ENCODE assay signal across 2 cellular contexts in the genomic region with DNA sequence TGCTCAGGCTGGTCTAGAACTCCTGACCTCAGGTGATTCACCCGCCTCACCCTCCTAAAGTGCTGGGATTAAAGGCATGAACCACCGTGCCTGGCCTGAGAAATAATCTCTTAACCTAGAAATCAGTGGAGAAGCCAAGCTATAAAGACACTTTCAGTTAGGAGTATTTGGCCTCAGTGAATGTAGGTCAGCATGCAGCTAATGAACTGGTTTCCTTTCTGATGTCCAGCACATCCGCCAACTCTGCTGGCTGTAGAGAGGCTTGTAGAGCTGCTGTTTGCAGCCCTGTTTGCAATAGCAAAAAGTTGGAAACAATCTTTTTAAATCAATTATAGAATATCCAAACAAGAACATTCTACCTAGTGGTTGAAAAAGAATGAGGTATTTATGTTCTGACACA.
TF ChIP-seq lines count a peak whose summit lies in the region.

No MANE protein-coding gene starts in this region.

TF ChIP-seq in liver, 16 proteins besides CTCF, POLR2A, EP300 and RAD21 (continued from another document):
- TF ChIP-seq, protein P1, sequence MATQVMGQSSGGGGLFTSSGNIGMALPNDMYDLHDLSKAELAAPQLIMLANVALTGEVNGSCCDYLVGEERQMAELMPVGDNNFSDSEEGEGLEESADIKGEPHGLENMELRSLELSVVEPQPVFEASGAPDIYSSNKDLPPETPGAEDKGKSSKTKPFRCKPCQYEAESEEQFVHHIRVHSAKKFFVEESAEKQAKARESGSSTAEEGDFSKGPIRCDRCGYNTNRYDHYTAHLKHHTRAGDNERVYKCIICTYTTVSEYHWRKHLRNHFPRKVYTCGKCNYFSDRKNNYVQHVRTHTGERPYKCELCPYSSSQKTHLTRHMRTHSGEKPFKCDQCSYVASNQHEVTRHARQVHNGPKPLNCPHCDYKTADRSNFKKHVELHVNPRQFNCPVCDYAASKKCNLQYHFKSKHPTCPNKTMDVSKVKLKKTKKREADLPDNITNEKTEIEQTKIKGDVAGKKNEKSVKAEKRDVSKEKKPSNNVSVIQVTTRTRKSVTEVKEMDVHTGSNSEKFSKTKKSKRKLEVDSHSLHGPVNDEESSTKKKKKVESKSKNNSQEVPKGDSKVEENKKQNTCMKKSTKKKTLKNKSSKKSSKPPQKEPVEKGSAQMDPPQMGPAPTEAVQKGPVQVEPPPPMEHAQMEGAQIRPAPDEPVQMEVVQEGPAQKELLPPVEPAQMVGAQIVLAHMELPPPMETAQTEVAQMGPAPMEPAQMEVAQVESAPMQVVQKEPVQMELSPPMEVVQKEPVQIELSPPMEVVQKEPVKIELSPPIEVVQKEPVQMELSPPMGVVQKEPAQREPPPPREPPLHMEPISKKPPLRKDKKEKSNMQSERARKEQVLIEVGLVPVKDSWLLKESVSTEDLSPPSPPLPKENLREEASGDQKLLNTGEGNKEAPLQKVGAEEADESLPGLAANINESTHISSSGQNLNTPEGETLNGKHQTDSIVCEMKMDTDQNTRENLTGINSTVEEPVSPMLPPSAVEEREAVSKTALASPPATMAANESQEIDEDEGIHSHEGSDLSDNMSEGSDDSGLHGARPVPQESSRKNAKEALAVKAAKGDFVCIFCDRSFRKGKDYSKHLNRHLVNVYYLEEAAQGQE (IDR thresholded peaks at IDR 0.05) = no peak
- peak; percentile 84 for TF ChIP-seq NR2F2 (IDR thresholded peaks at IDR 0.05)
- TF ChIP-seq FOXA2 (IDR thresholded peaks at IDR 0.05) = no peak
- TF ChIP-seq, protein P2, sequence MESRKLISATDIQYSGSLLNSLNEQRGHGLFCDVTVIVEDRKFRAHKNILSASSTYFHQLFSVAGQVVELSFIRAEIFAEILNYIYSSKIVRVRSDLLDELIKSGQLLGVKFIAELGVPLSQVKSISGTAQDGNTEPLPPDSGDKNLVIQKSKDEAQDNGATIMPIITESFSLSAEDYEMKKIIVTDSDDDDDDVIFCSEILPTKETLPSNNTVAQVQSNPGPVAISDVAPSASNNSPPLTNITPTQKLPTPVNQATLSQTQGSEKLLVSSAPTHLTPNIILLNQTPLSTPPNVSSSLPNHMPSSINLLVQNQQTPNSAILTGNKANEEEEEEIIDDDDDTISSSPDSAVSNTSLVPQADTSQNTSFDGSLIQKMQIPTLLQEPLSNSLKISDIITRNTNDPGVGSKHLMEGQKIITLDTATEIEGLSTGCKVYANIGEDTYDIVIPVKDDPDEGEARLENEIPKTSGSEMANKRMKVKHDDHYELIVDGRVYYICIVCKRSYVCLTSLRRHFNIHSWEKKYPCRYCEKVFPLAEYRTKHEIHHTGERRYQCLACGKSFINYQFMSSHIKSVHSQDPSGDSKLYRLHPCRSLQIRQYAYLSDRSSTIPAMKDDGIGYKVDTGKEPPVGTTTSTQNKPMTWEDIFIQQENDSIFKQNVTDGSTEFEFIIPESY (IDR thresholded peaks at IDR 0.05) = no peak
- TF ChIP-seq EGR1 (IDR thresholded peaks at IDR 0.05; ENCODE audit: low read depth in 2 of 2) = no peak
- TF ChIP-seq, protein P3, sequence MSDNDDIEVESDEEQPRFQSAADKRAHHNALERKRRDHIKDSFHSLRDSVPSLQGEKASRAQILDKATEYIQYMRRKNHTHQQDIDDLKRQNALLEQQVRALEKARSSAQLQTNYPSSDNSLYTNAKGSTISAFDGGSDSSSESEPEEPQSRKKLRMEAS (IDR thresholded peaks at IDR 0.05) = no peak
- TF ChIP-seq HNF4G (IDR thresholded peaks at IDR 0.05) = no peak
- peak in 1 of 2 donors; percentile 23 for TF ChIP-seq RXRA (IDR thresholded peaks at IDR 0.05)
- peak; percentile 14 for TF ChIP-seq SP1 (IDR thresholded peaks at IDR 0.05)
- no peak for TF ChIP-seq JUND (IDR thresholded peaks at IDR 0.05)

TF ChIP-seq in HepG2, 621 proteins besides CTCF, POLR2A, EP300 and RAD21 (continued from another document):
- TF ChIP-seq, protein P4, sequence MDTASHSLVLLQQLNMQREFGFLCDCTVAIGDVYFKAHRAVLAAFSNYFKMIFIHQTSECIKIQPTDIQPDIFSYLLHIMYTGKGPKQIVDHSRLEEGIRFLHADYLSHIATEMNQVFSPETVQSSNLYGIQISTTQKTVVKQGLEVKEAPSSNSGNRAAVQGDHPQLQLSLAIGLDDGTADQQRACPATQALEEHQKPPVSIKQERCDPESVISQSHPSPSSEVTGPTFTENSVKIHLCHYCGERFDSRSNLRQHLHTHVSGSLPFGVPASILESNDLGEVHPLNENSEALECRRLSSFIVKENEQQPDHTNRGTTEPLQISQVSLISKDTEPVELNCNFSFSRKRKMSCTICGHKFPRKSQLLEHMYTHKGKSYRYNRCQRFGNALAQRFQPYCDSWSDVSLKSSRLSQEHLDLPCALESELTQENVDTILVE (CRISPR knock-in tag; IDR thresholded peaks at IDR 0.05) = no peak
- TF ChIP-seq TCF7 (IDR thresholded peaks at IDR 0.05; ENCODE audit: low read depth) (no peak), DPF2 (CRISPR knock-in tag; IDR thresholded peaks at IDR 0.05; ENCODE audit: borderline replicate concordance, low read depth) (no peak), NRL (CRISPR knock-in tag; IDR thresholded peaks at IDR 0.05; ENCODE audit: borderline replicate concordance) (no peak), ZNF768 (CRISPR knock-in tag; IDR thresholded peaks at IDR 0.05) (no peak), ZNF124 (CRISPR knock-in tag; IDR thresholded peaks at IDR 0.05) (no peak)
